ENCODE assay signal across 22 cellular contexts in genomic region chr12:116609236-116609635, GRCh38. TPM values are rescaled to one million over a fixed set of nuclear protein-coding genes. Genes with fewer than 3 reads are reported as not detected.
DNase-seq lines count a peak whose midpoint lies in the region; ATAC-seq and TF ChIP-seq lines count a peak whose summit lies in the region.
"Had no signal": no experiment of that assay in that cellular context is flagged by ENCODE, and none has a peak within 500 bp of the region (broad histone marks: within the 10 kb centered on the region; RNA-seq: fewer than 3 reads in every experiment).

No MANE protein-coding gene starts in this region.

- H3K4me1 Mint-ChIP-seq in type B pancreatic cell (ENCODE audit: unreplicated experiment), result peaks cover 24% of the 10 kb centered on the region
- H3K4me1 Mint-ChIP-seq: activated naive CD8-positive, alpha-beta T cell treated with anti-CD3 and anti-CD28 coated beads, Interleukin-2, amount 50 U/mL, for 24 hours; T-cell had no signal

- peaks cover 2% of the 10 kb centered on the region for H3K27me3 Mint-ChIP-seq in type B pancreatic cell
- H3K27me3 Mint-ChIP-seq: activated naive CD8-positive, alpha-beta T cell treated with anti-CD3 and anti-CD28 coated beads, Interleukin-2, amount 50 U/mL, for 24 hours had no signal

- H3K36me3 ChIP-seq in heart left ventricle, result no peaks in the 10 kb centered on the region
- H3K36me3 ChIP-seq: HAP-1, pancreas, SJCRH30, stomach, tibial nerve had no signal

- TF ChIP-seq POLR2A in heart left ventricle (IDR thresholded peaks at IDR 0.05) (no peak), NB4 (IDR thresholded peaks at IDR 0.05; ENCODE audit: extremely low read depth, insufficient read length) (no peak)

- H3K27ac ChIP-seq in heart left ventricle, result peak overlapping the region in 7 of 12 donors; percentile 5 to 44 (median 21)
- H3K27ac ChIP-seq: pancreas, SJCRH30, stomach, tibial nerve had no signal

- H3K4me3 Mint-ChIP-seq in type B pancreatic cell, result no peak overlapping the region
- H3K4me3 Mint-ChIP-seq: activated naive CD8-positive, alpha-beta T cell treated with anti-CD3 and anti-CD28 coated beads, Interleukin-2, amount 50 U/mL, for 24 hours; activated T-cell treated with anti-CD3 and anti-CD28 coated beads, Interleukin-2, amount 50 U/mL, for 72 hours; T-cell; WTC11 had no signal

- intact Hi-C loops in heart left ventricle (cut with DNase I), result loop anchor here in 5 of 10 donors (10.0 kb wide), 5 partner anchors 76 to 474 kb away; no protein-coding TSS in a partner anchor
- intact Hi-C loops in cardiac septum (cut with DNase I), result loop anchor here (10.0 kb wide), 1 partner anchor 86 kb away; no protein-coding TSS in a partner anchor
- intact Hi-C loops in left ventricle myocardium superior (cut with micrococcal nuclease), result loop anchor here (10.0 kb wide), 1 partner anchor 614 kb away; no protein-coding TSS in a partner anchor

- TF ChIP-seq CTCF in heart left ventricle (IDR thresholded peaks at IDR 0.05), result no peak
- TF ChIP-seq CTCF in NB4 (IDR thresholded peaks at IDR 0.05; ENCODE audit: low read depth, low read length), result no peak
- no peak for TF ChIP-seq CTCF in type B pancreatic cell (conservative IDR thresholded peaks at IDR 0.05)

- H3K27me3 ChIP-seq in heart left ventricle, result peaks cover 0 to 2% (median 0%) of the 10 kb centered on the region in 9 donors
- H3K27me3 ChIP-seq: pancreas, SJCRH30, stomach, tibial nerve had no signal

- no peaks in the 10 kb centered on the region for H3K36me3 Mint-ChIP-seq in type B pancreatic cell
- H3K36me3 Mint-ChIP-seq: T-cell had no signal

- peak overlapping the region; percentile 29 for H3K27ac Mint-ChIP-seq in type B pancreatic cell
- H3K27ac Mint-ChIP-seq: activated naive CD8-positive, alpha-beta T cell treated with anti-CD3 and anti-CD28 coated beads, Interleukin-2, amount 50 U/mL, for 24 hours; activated T-cell treated with anti-CD3 and anti-CD28 coated beads, Interleukin-2, amount 50 U/mL, for 72 hours; WTC11 had no signal

- WGBS in heart left ventricle, 4 donors, result 40 to 56% (median 50%) methylated on average over 4 of the region's 4 CpGs

- DNase-seq in heart left ventricle (no peak), cardiac septum (ENCODE audit: low spot score) (no peak), NB4 (ENCODE audit: low read depth) (peak; percentile 44), left ventricle myocardium superior (no peak), type B pancreatic cell (ENCODE audit: extremely low spot score, unreplicated experiment) (no peak), AML-193 (lab: John Stamatoyannopoulos, UW) (no peak), DMS 273 treated with DMSO at 0.1 percent for 48 hours (lab: John Stamatoyannopoulos, UW) (no peak)
- no peak for DNase-seq in stimulated activated CD4-positive, alpha-beta T cell treated with anti-CD3 and anti-CD28 coated beads, Interleukin-2, amount 100 ng/mL, for 48 hours
- DNase-seq: cerebellar nuclear complex, COR-L47, NCI-H1048, NCI-H2171, pancreas, retina, stomach had no signal

- peaks cover 15% of the 10 kb centered on the region for H3K9me3 Mint-ChIP-seq in type B pancreatic cell
- H3K9me3 Mint-ChIP-seq: activated naive CD8-positive, alpha-beta T cell treated with anti-CD3 and anti-CD28 coated beads, Interleukin-2, amount 50 U/mL, for 24 hours; activated T-cell treated with anti-CD3 and anti-CD28 coated beads, Interleukin-2, amount 50 U/mL, for 72 hours; T-cell had no signal

- ATAC-seq in heart left ventricle (no peak), left ventricle myocardium superior (peak; percentile 14)
- ATAC-seq: activated naive CD8-positive, alpha-beta T cell treated with anti-CD3 and anti-CD28 coated beads, Interleukin-2, amount 50 U/mL, for 24 hours; pancreas; T-cell had no signal

- no peaks in the 10 kb centered on the region for H3K9me3 ChIP-seq in heart left ventricle
- H3K9me3 ChIP-seq: HAP-1, pancreas, SJCRH30, stomach, tibial nerve had no signal

- H3K4me3 ChIP-seq in heart left ventricle (no peak overlapping the region), NB4 (ENCODE audit: low read depth, low read length) (no peak overlapping the region)
- H3K4me3 ChIP-seq: HAP-1, pancreas, SJCRH30, stomach, tibial nerve had no signal

- peaks cover 0 to 30% (median 12%) of the 10 kb centered on the region in 12 donors for H3K4me1 ChIP-seq in heart left ventricle
- H3K4me1 ChIP-seq: pancreas, SJCRH30 had no signal

RNA-seq across cellular contexts. Expression of gene MAP1LC3B2, which starts 50.1 kb away (rescaled TPM):
- total RNA-seq in heart left ventricle (1 to 10 TPM in 8 of 9 donors, under 1 TPM in 1; 0.91 to 4.8 (median 2.3) TPM), cardiac septum (1.9 TPM), left ventricle myocardium superior (3.2 TPM), type B pancreatic cell (ENCODE audit: low replicate concordance) (1.0 TPM in 1 of 2 replicates, not detected in the other)
- polyA plus RNA-seq in heart left ventricle, result 1 to 10 TPM in 1 of 2 donors, under 1 TPM in 1; 0.91 to 5.4 TPM
- total RNA-seq: SJCRH30 had no signal
